30 cellular contexts compared by ENCODE assay signal in the genomic region with DNA sequence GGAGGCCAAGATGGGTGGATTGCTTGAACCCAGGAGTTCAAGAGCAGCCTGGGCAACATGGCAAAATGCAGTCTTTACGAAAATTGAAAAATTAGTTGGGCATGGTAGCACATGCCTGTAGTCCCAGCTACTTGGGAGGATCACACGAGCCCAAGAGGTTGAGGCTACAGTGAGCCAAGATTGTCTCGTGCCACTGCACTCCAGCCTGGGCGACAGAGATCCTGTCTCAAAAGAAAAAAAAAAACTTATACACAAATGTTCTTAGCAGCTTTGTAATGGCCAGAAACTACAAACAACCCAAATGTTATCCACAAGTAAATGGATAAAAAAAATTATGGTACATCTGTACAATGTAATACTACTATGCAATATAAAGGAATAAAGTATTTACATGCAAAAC. TPM values are rescaled to one million over a fixed set of nuclear protein-coding genes. Genes with fewer than 3 reads are reported as not detected.
DNase-seq lines count a peak whose midpoint lies in the region; ATAC-seq and TF ChIP-seq lines count a peak whose summit lies in the region.
"Had no signal": no experiment of that assay in that cellular context is flagged by ENCODE, and none has a peak within 500 bp of the region (broad histone marks: within the 10 kb centered on the region; RNA-seq: fewer than 3 reads in every experiment).

No MANE protein-coding gene starts in this region.

- H3K9me2 ChIP-seq in GM23338 (ENCODE audit: insufficient read depth) (no peaks in the 10 kb centered on the region), SU-DHL-6 (replicated peaks; ENCODE audit: insufficient read depth, low read length) (no peaks in the 10 kb centered on the region)

- intact Hi-C loops in CD4-positive, alpha-beta T cell (cut with DNase I, micrococcal nuclease): no loop called here
- intact Hi-C loops in left colon (cut with DNase I, micrococcal nuclease): no loop called here

- H3K9me3 Mint-ChIP-seq in CD4-positive, alpha-beta T cell: no peaks in the 10 kb centered on the region
- no peaks in the 10 kb centered on the region for H3K9me3 Mint-ChIP-seq in GM23338
- H3K9me3 Mint-ChIP-seq: activated CD4-positive, alpha-beta memory T cell treated with anti-CD3 and anti-CD28 coated beads for 36 hours; activated naive CD4-positive, alpha-beta T cell treated with anti-CD3 and anti-CD28 coated beads, Interleukin-2, amount 50 U/mL, for 72 hours; activated T-helper 17 cell treated with anti-CD3 and anti-CD28 coated beads, Interleukin-2, amount 50 U/mL, for 72 hours; natural killer cell treated with Interleukin-12 subunit alpha and Interleukin-12 subunit beta and Interleukin-15 and Interleukin-18, amount 100 ng/mL, for 72 hours; stimulated activated naive CD8-positive, alpha-beta T cell treated with anti-CD3 and anti-CD28 coated beads, Interleukin-15, Interleukin-2, amounts not matched to agents 100 ng/mL and 50 ng/mL, for 24 hours had no signal

- no peaks in the 10 kb centered on the region for H3K27me3 Mint-ChIP-seq in CD4-positive, alpha-beta T cell
- H3K27me3 Mint-ChIP-seq in GM23338 (ENCODE audit: insufficient read depth, low read depth, poor library complexity): no peaks in the 10 kb centered on the region
- H3K27me3 Mint-ChIP-seq: activated CD4-positive, alpha-beta memory T cell treated with anti-CD3 and anti-CD28 coated beads for 36 hours; activated T-helper 17 cell treated with anti-CD3 and anti-CD28 coated beads, Interleukin-2, amount 50 U/mL, for 72 hours; CD4-positive, alpha-beta memory T cell; natural killer cell treated with Interleukin-12 subunit alpha and Interleukin-12 subunit beta and Interleukin-15 and Interleukin-18, amount 100 ng/mL, for 72 hours; stimulated activated naive CD8-positive, alpha-beta T cell treated with anti-CD3 and anti-CD28 coated beads, Interleukin-15, Interleukin-2, amounts not matched to agents 100 ng/mL and 50 ng/mL, for 24 hours had no signal

- H3K36me3 Mint-ChIP-seq in CD4-positive, alpha-beta T cell (ENCODE audit: low read depth): peaks cover 64% of the 10 kb centered on the region
- peaks cover 9% of the 10 kb centered on the region; the same call in 2 of the 3 replicates for H3K36me3 Mint-ChIP-seq in GM23338 (ENCODE audit: low read depth)
- H3K36me3 Mint-ChIP-seq: activated naive CD4-positive, alpha-beta T cell treated with anti-CD3 and anti-CD28 coated beads, Interleukin-2, amount 50 U/mL, for 72 hours; natural killer cell treated with Interleukin-12 subunit alpha and Interleukin-12 subunit beta and Interleukin-15 and Interleukin-18, amount 100 ng/mL, for 72 hours had no signal

- H3K4me1 ChIP-seq in GM23338 (ENCODE audit: insufficient read depth) (peaks cover 12% of the 10 kb centered on the region), neutrophil (ENCODE audit: control insufficient read depth in 1 of 2, insufficient read depth in 1 of 2, low read depth in 1 of 2, low read length in 1 of 2) (peaks cover 55 to 62% of the 10 kb centered on the region in 2 experiments)

- POLR2A ChIA-PET in CD4-positive, alpha-beta T cell (lab: Charles Lee): no interaction called here

- H3K27ac ChIP-seq in CD4-positive, alpha-beta T cell (ENCODE audit: low read depth, low read length): no peak overlapping the region
- H3K27ac ChIP-seq in GM23338 (ENCODE audit: low read depth) (peak overlapping the region; percentile 66; the same call in 1 of the 2 replicates), SU-DHL-6 (ENCODE audit: low read depth, low read length) (peak overlapping the region; percentile 77), neutrophil (peak overlapping the region; percentile 81)
- H3K27ac ChIP-seq: foreskin keratinocyte, ovary, WERI-Rb-1 had no signal

- H2AFZ ChIP-seq in GM23338: no peak overlapping the region
- no peak overlapping the region for H2AFZ ChIP-seq in SU-DHL-6 (ENCODE audit: low read depth, low read length, severe bottlenecking)

- ATAC-seq in CD4-positive, alpha-beta T cell (ENCODE audit: poor library complexity): no peak
- no peak for ATAC-seq in GM23338
- no peak for ATAC-seq in HG03521 (IDR thresholded peaks at IDR 0.05; ENCODE audit: unreplicated experiment)
- ATAC-seq in left colon: no peak
- ATAC-seq: activated naive CD4-positive, alpha-beta T cell treated with anti-CD3 and anti-CD28 coated beads, Interleukin-2, amount 50 U/mL, for 72 hours; activated T-helper 17 cell treated with anti-CD3 and anti-CD28 coated beads, Interleukin-2, amount 50 U/mL, for 72 hours; foreskin keratinocyte; natural killer cell treated with Interleukin-12 subunit alpha and Interleukin-12 subunit beta and Interleukin-15 and Interleukin-18, amount 100 ng/mL, for 72 hours; PC-3 had no signal

- no peak for DNase-seq in CD4-positive, alpha-beta T cell
- DNase-seq in GM23338 (ENCODE audit: low spot score) (no peak), NCI-H1092 treated with DMSO at 0.1 percent for 48 hours (lab: John Stamatoyannopoulos, UW) (no peak), left colon (no peak)
- DNase-seq in activated CD8-positive, alpha-beta memory T cell treated with anti-CD3 and anti-CD28 coated beads, Interleukin-2, amount 50 U/mL, for 48 hours: no peak
- DNase-seq: activated CD4-positive, alpha-beta memory T cell treated with anti-CD3 and anti-CD28 coated beads for 36 hours; activated CD8-positive, alpha-beta memory T cell treated with anti-CD3 and anti-CD28 coated beads, Interleukin-2, amount 50 U/mL, for 4 hours; CD4-positive, alpha-beta memory T cell; foreskin keratinocyte; NCI-H146; NCI-H2107; NCI-H446 treated with DMSO at 0.1 percent for 48 hours; ovary; PC-3; retina; SHP77 treated with DMSO at 0.1 percent for 48 hours; T1000; WERI-Rb-1 had no signal

- H3K4me3 ChIP-seq in GM23338 (no peak overlapping the region), SU-DHL-6 (ENCODE audit: insufficient read depth, low read length, poor library complexity, severe bottlenecking) (no peak overlapping the region), neutrophil (ENCODE audit: low read depth in 1 of 2, low read length in 1 of 2) (no peak overlapping the region)
- H3K4me3 ChIP-seq: breast epithelium, esophagus muscularis mucosa, K562, ovary, skin epidermis, thoracic aorta had no signal

- H3K4me2 ChIP-seq in GM23338 (no peak overlapping the region), SU-DHL-6 (ENCODE audit: low read depth, low read length, poor library complexity, severe bottlenecking) (peak overlapping the region; percentile 43)

- peaks cover 43% of the 10 kb centered on the region for H3K4me1 Mint-ChIP-seq in CD4-positive, alpha-beta T cell (ENCODE audit: low read depth)
- H3K4me1 Mint-ChIP-seq in GM23338: peaks cover 21% of the 10 kb centered on the region

- no peak overlapping the region for H3K9ac ChIP-seq in SU-DHL-6 (ENCODE audit: low read length)

- CTCF ChIA-PET in CD4-positive, alpha-beta T cell (lab: Charles Lee): no interaction called here

- peaks cover 17% of the 10 kb centered on the region for H4K20me1 ChIP-seq in GM23338 (replicated peaks; ENCODE audit: insufficient read depth)
- no peaks in the 10 kb centered on the region for H4K20me1 ChIP-seq in SU-DHL-6 (ENCODE audit: low read depth, low read length)

- H3K4me3 Mint-ChIP-seq in CD4-positive, alpha-beta T cell: peak overlapping the region; percentile 56
- no peak overlapping the region for H3K4me3 Mint-ChIP-seq in GM23338
- H3K4me3 Mint-ChIP-seq: activated CD4-positive, alpha-beta memory T cell treated with anti-CD3 and anti-CD28 coated beads for 36 hours; activated T-helper 17 cell treated with anti-CD3 and anti-CD28 coated beads, Interleukin-2, amount 50 U/mL, for 72 hours; natural killer cell treated with Interleukin-12 subunit alpha and Interleukin-12 subunit beta and Interleukin-15 and Interleukin-18, amount 100 ng/mL, for 72 hours had no signal

- no peaks in the 10 kb centered on the region for H3K9me3 ChIP-seq in CD4-positive, alpha-beta T cell (ENCODE audit: control insufficient read depth, low read length)
- H3K9me3 ChIP-seq in SU-DHL-6 (ENCODE audit: insufficient read depth, low read length) (no peaks in the 10 kb centered on the region), neutrophil (no peaks in the 10 kb centered on the region)
- H3K9me3 ChIP-seq: breast epithelium, esophagus muscularis mucosa, ovary, thoracic aorta had no signal

- H3F3A ChIP-seq in GM23338 (replicated peaks; ENCODE audit: low read depth): no peaks in the 10 kb centered on the region
- H3F3A ChIP-seq in SU-DHL-6 (ENCODE audit: insufficient read depth): peaks cover 51% of the 10 kb centered on the region

- peaks cover 92% of the 10 kb centered on the region for H3K79me2 ChIP-seq in GM23338 (replicated peaks; ENCODE audit: insufficient read depth)
- H3K79me2 ChIP-seq in SU-DHL-6 (ENCODE audit: insufficient read depth, low read length): peaks cover 95% of the 10 kb centered on the region

- no peak overlapping the region for H3K27ac Mint-ChIP-seq in CD4-positive, alpha-beta T cell
- H3K27ac Mint-ChIP-seq in GM23338: no peak overlapping the region
- H3K27ac Mint-ChIP-seq: activated CD4-positive, alpha-beta memory T cell treated with anti-CD3 and anti-CD28 coated beads for 36 hours; activated naive CD4-positive, alpha-beta T cell treated with anti-CD3 and anti-CD28 coated beads, Interleukin-2, amount 50 U/mL, for 72 hours; activated T-helper 17 cell treated with anti-CD3 and anti-CD28 coated beads, Interleukin-2, amount 50 U/mL, for 72 hours; stimulated activated naive CD8-positive, alpha-beta T cell treated with anti-CD3 and anti-CD28 coated beads, Interleukin-15, Interleukin-2, amounts not matched to agents 100 ng/mL and 50 ng/mL, for 24 hours had no signal

- H3K36me3 ChIP-seq in GM23338 (ENCODE audit: insufficient read depth) (peaks cover 4% of the 10 kb centered on the region; the same call in 1 of the 2 replicates), SU-DHL-6 (ENCODE audit: low read length) (peaks cover 15% of the 10 kb centered on the region), neutrophil (peaks cover 58% of the 10 kb centered on the region)
- H3K36me3 ChIP-seq: breast epithelium, ovary had no signal

- H3K27me3 ChIP-seq in CD4-positive, alpha-beta T cell (ENCODE audit: control insufficient read depth, insufficient read depth, low read length): no peaks in the 10 kb centered on the region
- H3K27me3 ChIP-seq in GM23338 (ENCODE audit: insufficient read depth) (no peaks in the 10 kb centered on the region), SU-DHL-6 (ENCODE audit: low read length) (no peaks in the 10 kb centered on the region), neutrophil (no peaks in the 10 kb centered on the region)
- H3K27me3 ChIP-seq: breast epithelium, esophagus muscularis mucosa, foreskin keratinocyte, ovary had no signal

- no peak for TF ChIP-seq CTCF in CD4-positive, alpha-beta T cell (IDR thresholded peaks at IDR 0.05)
- TF ChIP-seq CTCF in GM23338 (conservative IDR thresholded peaks at IDR 0.05; ENCODE audit: low read depth in 2 of 2): no peak
- no peak for TF ChIP-seq CTCF in SU-DHL-6 (IDR thresholded peaks at IDR 0.05; ENCODE audit: insufficient read depth, low read length, poor library complexity, severe bottlenecking)
- no peak for TF ChIP-seq CTCF in neutrophil (IDR thresholded peaks at IDR 0.05)

TF ChIP-seq in GM23338, 12 proteins besides CTCF, POLR2A, EP300 and RAD21 (continues in another document):
- no peak for TF ChIP-seq JUNB (IDR thresholded peaks at IDR 0.05; ENCODE audit: unreplicated experiment)

RNA-seq across cellular contexts. Expression of a gene that starts 12.6 kb away (rescaled TPM):
- 10 to 100 TPM; 43.2 to 47.8 TPM for total RNA-seq in CD4-positive, alpha-beta T cell
- 85.4 and 107 TPM in 2 replicates for total RNA-seq in GM23338 (2014; rRNA removed; shearing (Covaris generic))
- polyA plus RNA-seq in GM23338 (2016; fragmentation: Nextera tagmentation; extraction: Ambion mirVana): 27.1 and 33.9 TPM in 2 replicates
- 10 to 100 TPM; 87.2 to 99.3 TPM for total RNA-seq in left colon
